In the genomic region with DNA sequence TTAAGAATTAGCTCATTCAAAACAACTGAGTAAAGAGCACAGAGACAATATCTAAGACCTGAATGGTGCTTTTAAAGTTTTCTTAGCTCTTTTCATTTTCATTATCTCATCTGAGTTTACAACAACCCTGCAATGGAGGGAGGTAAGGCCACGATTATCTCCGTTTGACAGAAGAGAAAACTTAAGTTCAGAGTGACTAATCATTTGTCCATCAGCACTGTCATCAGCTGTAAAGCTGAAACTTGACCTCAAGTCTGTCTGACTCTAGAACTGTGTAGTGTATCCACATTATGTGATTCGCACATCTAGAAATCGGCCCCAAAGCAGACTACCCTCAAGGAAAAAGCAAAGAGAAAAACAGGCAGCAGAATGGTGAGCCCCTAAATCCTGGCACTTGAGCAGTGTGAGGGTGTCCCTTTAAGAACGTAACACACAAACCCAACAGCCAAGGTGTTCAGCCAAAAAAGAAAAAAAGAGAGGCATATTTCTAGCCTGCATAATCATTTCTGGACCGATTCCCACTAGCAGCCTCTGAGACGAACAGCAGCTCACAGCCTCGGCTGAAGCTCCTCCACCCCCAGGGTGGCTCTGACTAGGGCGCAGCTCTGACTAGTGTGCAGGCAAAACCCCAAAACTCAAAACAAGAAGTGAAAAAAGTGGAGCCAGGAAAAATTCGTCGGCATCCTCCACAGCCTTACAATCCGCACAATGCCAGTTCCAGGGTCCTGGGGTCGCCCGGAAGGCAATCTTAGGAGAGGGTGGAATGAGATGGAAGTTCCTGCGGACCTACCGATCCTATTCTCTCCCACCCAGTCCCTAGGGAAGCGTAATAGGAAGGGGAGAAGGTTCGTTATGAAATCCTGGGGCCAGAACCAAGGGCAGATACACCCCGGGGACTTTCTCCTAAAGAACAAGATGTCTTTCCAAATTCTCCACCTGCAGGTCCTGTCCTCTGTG, we compare ENCODE assay signal across 10 cellular contexts. TPM values are rescaled to one million over a fixed set of nuclear protein-coding genes. Genes with fewer than 3 reads are reported as not detected.
DNase-seq lines count a peak whose midpoint lies in the region; ATAC-seq and TF ChIP-seq lines count a peak whose summit lies in the region.
"Had no signal": no experiment of that assay in that cellular context is flagged by ENCODE, and none has a peak within 500 bp of the region (broad histone marks: within the 10 kb centered on the region; RNA-seq: fewer than 3 reads in every experiment).

No MANE protein-coding gene starts in this region.

- H3K4me1 ChIP-seq in mesenchymal stem cell (ENCODE audit: control insufficient read depth, insufficient read depth, low read depth, low read length) (peaks cover 13% of the 10 kb centered on the region), suprapubic skin (peaks cover 27% of the 10 kb centered on the region)

- H3K27ac ChIP-seq in mesenchymal stem cell (ENCODE audit: low read length, poor library complexity, severe bottlenecking): no peak overlapping the region
- H3K27ac ChIP-seq in suprapubic skin: peak overlapping the region; percentile 92

- no peaks in the 10 kb centered on the region for H3K79me1 ChIP-seq in mesenchymal stem cell (replicated peaks; ENCODE audit: low read length, poor library complexity, severe bottlenecking)

- H3K14ac ChIP-seq in mesenchymal stem cell (ENCODE audit: low read length in 2 of 2): no peak overlapping the region

- H3K4me2 ChIP-seq in mesenchymal stem cell (ENCODE audit: low read length, poor library complexity, severe bottlenecking): no peak overlapping the region

- H3K27ac Mint-ChIP-seq in effector memory CD8-positive, alpha-beta T cell: no peak overlapping the region

- no peak for ATAC-seq in effector memory CD8-positive, alpha-beta T cell (replicated peaks)
- no peak for ATAC-seq in HG02571 (IDR thresholded peaks at IDR 0.05; ENCODE audit: unreplicated experiment)

- H3K36me3 ChIP-seq in mesenchymal stem cell (ENCODE audit: control insufficient read depth in 1 of 2, insufficient read depth in 2 of 2, low read depth in 1 of 2, low read length in 2 of 2): no peaks in the 10 kb centered on the region
- H3K36me3 ChIP-seq in suprapubic skin: no peaks in the 10 kb centered on the region

- no peak overlapping the region for H2BK120ac ChIP-seq in mesenchymal stem cell (ENCODE audit: low read depth, low read length)

- no peak overlapping the region for H4K8ac ChIP-seq in mesenchymal stem cell (ENCODE audit: low read length)

- no peak overlapping the region for H2BK12ac ChIP-seq in mesenchymal stem cell (ENCODE audit: low read length in 2 of 2)

- H3K23ac ChIP-seq in mesenchymal stem cell (ENCODE audit: low read length in 2 of 2): no peak overlapping the region

- peak overlapping the region; percentile 28 for H2BK15ac ChIP-seq in mesenchymal stem cell (ENCODE audit: low read depth, poor library complexity, severe bottlenecking)

- peaks cover 50 to 89% of the 10 kb centered on the region in 2 donors for H3K27me3 Mint-ChIP-seq in effector memory CD8-positive, alpha-beta T cell

- peaks cover 3% of the 10 kb centered on the region for H3K36me3 Mint-ChIP-seq in effector memory CD8-positive, alpha-beta T cell (ENCODE audit: insufficient read depth)

- no peak overlapping the region for H4K91ac ChIP-seq in mesenchymal stem cell (ENCODE audit: low read length)

- no peak overlapping the region for H2BK5ac ChIP-seq in mesenchymal stem cell (ENCODE audit: low read depth, low read length, poor library complexity, severe bottlenecking)

- H3K4me3 Mint-ChIP-seq in effector memory CD8-positive, alpha-beta T cell: peak overlapping the region; percentile 68 to 75

- DNase-seq in MV-4-11 (lab: John Stamatoyannopoulos, UW) (peak; percentile 45), mesenchymal stem cell (no peak), suprapubic skin (ENCODE audit: low spot score in 2 of 2) (peak in 1 of 2 donors; percentile 68), GM13977 (ENCODE audit: low spot score) (no peak), NCI-H146 treated with DMSO at 0.1 percent for 48 hours (lab: John Stamatoyannopoulos, UW; ENCODE audit: unreplicated experiment) (no peak), UCSD-AML1 (lab: John Stamatoyannopoulos, UW; ENCODE audit: unreplicated experiment) (no peak)
- DNase-seq in effector memory CD8-positive, alpha-beta T cell: no peak
- DNase-seq: islet precursor cell, SHP77 treated with DMSO at 0.1 percent for 48 hours had no signal

- H2AFZ ChIP-seq in mesenchymal stem cell (ENCODE audit: low read depth, low read length): no peak overlapping the region

- H3K27me3 ChIP-seq in mesenchymal stem cell (ENCODE audit: control insufficient read depth in 1 of 2, insufficient read depth in 1 of 2, low read length in 2 of 2) (peaks cover 6 to 38% of the 10 kb centered on the region in 2 experiments), suprapubic skin (peaks cover 8% of the 10 kb centered on the region)

- TF ChIP-seq CTCF in suprapubic skin (IDR thresholded peaks at IDR 0.05): no peak
- TF ChIP-seq CTCF in GM13977 (IDR thresholded peaks at IDR 0.05; ENCODE audit: extremely low read depth, insufficient read depth, missing control alignments): no peak

- peak overlapping the region in 1 of 2 experiments; percentile 89 for H3K4me3 ChIP-seq in mesenchymal stem cell (ENCODE audit: insufficient read depth in 1 of 2, low read depth in 1 of 2, low read length in 2 of 2)
- H3K4me3 ChIP-seq in suprapubic skin: peak overlapping the region; percentile 65

- 86% methylated on average over 12 of the region's 19 CpGs for WGBS in mesenchymal stem cell
- 28% methylated on average over 19 of the region's 19 CpGs for WGBS in suprapubic skin

- no peak for TF ChIP-seq POLR2A in suprapubic skin (IDR thresholded peaks at IDR 0.05)

- in situ Hi-C loops in GM13977 (cut with MboI; ENCODE audit: low pct_unique_long_range_greater_than_20kb, low sequenced_read_pairs, unreplicated experiment): no loop called here

- peaks cover 5% of the 10 kb centered on the region in 2 donors for H3K4me1 Mint-ChIP-seq in effector memory CD8-positive, alpha-beta T cell (ENCODE audit: low read depth in 2 of 2)

- peak overlapping the region; percentile 85 for H3K9ac ChIP-seq in mesenchymal stem cell (ENCODE audit: low read length)

- no peak overlapping the region for H2AK5ac ChIP-seq in mesenchymal stem cell (ENCODE audit: low read length, severe bottlenecking)

- H3K4ac ChIP-seq in mesenchymal stem cell (ENCODE audit: low read depth in 1 of 2, low read length in 2 of 2): no peak overlapping the region

- H3K9me3 ChIP-seq in mesenchymal stem cell (ENCODE audit: control insufficient read depth, low read length) (no peaks in the 10 kb centered on the region), suprapubic skin (no peaks in the 10 kb centered on the region)

- no peaks in the 10 kb centered on the region for H3K9me3 Mint-ChIP-seq in effector memory CD8-positive, alpha-beta T cell

- no peak for TF ChIP-seq EP300 in suprapubic skin (IDR thresholded peaks at IDR 0.05)

- H3K18ac ChIP-seq in mesenchymal stem cell (ENCODE audit: low read depth in 1 of 2, low read length in 2 of 2): peak overlapping the region; percentile 12 to 78

RNA-seq across cellular contexts. Expression of a gene that starts 1.5 kb away (rescaled TPM):
- 9.7 TPM for polyA plus RNA-seq in mesenchymal stem cell (2013, experiment 1 of 2)
- 11.0 TPM for polyA plus RNA-seq in mesenchymal stem cell (2013, experiment 2 of 2)
- total RNA-seq in suprapubic skin: 10 to 100 TPM; 34.9 to 62.1 (median 45.5) TPM
